ENCODE assay signal across 8 cellular contexts in genomic region chr2:47437287-47437686, GRCh38. TPM values are rescaled to one million over a fixed set of nuclear protein-coding genes. Genes with fewer than 3 reads are reported as not detected.
DNase-seq lines count a peak whose midpoint lies in the region; ATAC-seq, FAIRE-seq and TF ChIP-seq lines count a peak whose summit lies in the region.

No MANE protein-coding gene starts in this region.

- H3K4me1 Mint-ChIP-seq in endothelial cell (ENCODE audit: unreplicated experiment) = no peaks in the 10 kb centered on the region

- H3K27ac Mint-ChIP-seq in endothelial cell (ENCODE audit: unreplicated experiment) = no peak overlapping the region

- peak; percentile 10 for DNase-seq in NCI-H526 treated with DMSO at 0.1 percent for 48 hours (lab: John Stamatoyannopoulos, UW)
- DNase-seq in epithelial cell of esophagus (ENCODE audit: low read depth) = peak; percentile 51
- peak; percentile 81 for DNase-seq in pons (ENCODE audit: low spot score)
- DNase-seq in endothelial cell (ENCODE audit: low spot score) = no peak

- peak; percentile 92 for FAIRE-seq in G401.6 (lab: Jason Lieb, UNC)

- ATAC-seq in GM18519 (IDR thresholded peaks at IDR 0.05; ENCODE audit: low FRiP score, unreplicated experiment) (no peak), HG02870 (IDR thresholded peaks at IDR 0.05; ENCODE audit: unreplicated experiment) (no peak), HG02852 (IDR thresholded peaks at IDR 0.05; ENCODE audit: unreplicated experiment) (no peak)

- H3K27me3 Mint-ChIP-seq in endothelial cell (ENCODE audit: unreplicated experiment) = peaks cover 3% of the 10 kb centered on the region

- peaks cover 17% of the 10 kb centered on the region for H3K36me3 Mint-ChIP-seq in endothelial cell (ENCODE audit: low read depth, unreplicated experiment)

- TF ChIP-seq CTCF in epithelial cell of esophagus (IDR thresholded peaks at IDR 0.05; ENCODE audit: insufficient read depth, low read depth, low read length, missing control alignments) = peak; percentile 45
- no peak for TF ChIP-seq CTCF in endothelial cell (IDR thresholded peaks at IDR 0.05; ENCODE audit: unreplicated experiment)

- peaks cover 1% of the 10 kb centered on the region for H3K9me3 Mint-ChIP-seq in endothelial cell (ENCODE audit: unreplicated experiment)

- no peak overlapping the region for H3K4me3 ChIP-seq in epithelial cell of esophagus (ENCODE audit: low read length)

- H3K4me3 Mint-ChIP-seq in endothelial cell (ENCODE audit: unreplicated experiment) = no peak overlapping the region

RNA-seq across cellular contexts. Expression of gene MSH2, which starts 34.3 kb away (rescaled TPM):
- 56.5 TPM for total RNA-seq in endothelial cell (ENCODE audit: unreplicated experiment)
